Comparison of ENCODE assay signal across 8 cellular contexts in the genomic region with DNA sequence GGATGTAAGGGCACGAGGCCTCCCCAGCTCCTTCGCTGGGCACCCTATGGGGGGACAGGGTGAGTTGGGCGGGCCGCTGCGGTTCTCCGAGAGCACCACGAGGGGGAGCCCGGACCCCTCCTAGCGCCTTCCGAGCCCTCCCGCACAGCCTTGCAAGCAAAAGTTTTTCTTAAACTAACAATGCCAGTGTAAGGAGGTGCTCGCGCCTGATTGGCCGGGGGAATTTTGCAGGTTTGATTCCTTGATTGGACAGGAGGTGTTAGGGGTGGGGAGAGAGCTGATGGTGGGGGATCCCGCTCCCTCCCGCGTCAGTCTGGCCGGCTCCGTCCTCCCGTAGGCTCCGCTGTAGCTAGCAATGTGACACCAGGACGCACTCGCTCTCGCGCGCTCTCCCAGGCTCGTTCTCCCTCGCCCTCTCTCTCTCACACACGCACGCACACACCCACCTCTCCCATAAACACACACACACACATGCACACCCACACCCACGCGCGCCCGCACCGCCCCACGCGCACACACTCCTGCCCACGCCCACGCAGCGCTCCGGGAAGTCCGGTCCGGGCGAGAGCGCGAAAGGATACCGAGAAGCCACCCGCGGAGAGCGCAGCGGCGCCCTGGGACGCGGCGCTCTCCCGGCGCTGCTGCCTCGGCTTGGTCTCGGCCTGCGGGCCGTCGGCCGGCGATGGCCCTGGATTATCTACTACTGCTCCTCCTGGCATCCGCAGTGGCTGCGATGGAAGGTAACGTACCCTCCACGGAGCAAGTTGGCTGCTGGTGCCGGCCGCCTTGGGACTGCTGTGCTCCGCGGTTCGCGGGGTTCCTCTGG. TPM values are rescaled to one million over a fixed set of nuclear protein-coding genes. Genes with fewer than 3 reads are reported as not detected.
A peak's percentile ranks its signal among the peaks of the same experiment; 100 is the strongest.
DNase-seq lines count a peak whose midpoint lies in the region; ATAC-seq and TF ChIP-seq lines count a peak whose summit lies in the region.

A gene (plus strand): TSS at position 311 of the 826 bp plus-strand sequence.

- peak within 1 kb of the TSS; percentile 66; the same call in 1 of the 2 replicates for H3K4me3 ChIP-seq in GM08714 (ENCODE audit: low read length)
- peak within 1 kb of the TSS; percentile 68 for H3K4me3 ChIP-seq in H7 (ENCODE audit: insufficient read depth, low read depth, low read length)
- peak within 1 kb of the TSS; percentile 46 for H3K4me3 ChIP-seq in upper lobe of right lung

- H3K27ac ChIP-seq in RWPE1 = no peak within 1 kb of the TSS
- no peak within 1 kb of the TSS for H3K27ac ChIP-seq in upper lobe of right lung

- peak; percentile 89 for ATAC-seq in upper lobe of right lung

- H3K36me3 ChIP-seq in H7 (replicated peaks; ENCODE audit: control insufficient read depth, insufficient read depth, low read length) (no peaks in the 10 kb centered on the region), upper lobe of right lung (no peaks in the 10 kb centered on the region)

- H3K9me3 ChIP-seq in upper lobe of right lung = no peaks in the 10 kb centered on the region

- DNase-seq in H7 (peak; percentile 97), LHCN-M2 (ENCODE audit: low read depth) (peak; percentile 83), RWPE1 (ENCODE audit: low spot score) (peak; percentile 85), glomerular visceral epithelial cell (ENCODE audit: extremely low spot score) (peak; percentile 89), occipital lobe (lab: John Stamatoyannopoulos, UW) (peak; percentile 85), upper lobe of right lung (peak; percentile 86)
- peak; percentile 43 for DNase-seq in activated naive CD4-positive, alpha-beta T cell treated with anti-CD3 and anti-CD28 coated beads, Interleukin-2, amount 50 U/mL, for 16 hours

- POLR2A ChIA-PET in RWPE1 (lab: Yijun Ruan, JAX; ENCODE audit: low non-redundant PET) = no interaction called here

- H3K27me3 ChIP-seq in H7 (ENCODE audit: control insufficient read depth, insufficient read depth, low read length) (peaks cover 40% of the 10 kb centered on the region), upper lobe of right lung (peaks cover 35% of the 10 kb centered on the region)

- intact Hi-C loops in upper lobe of right lung (cut with DNase I) = no loop called here

- H3K4me1 ChIP-seq in upper lobe of right lung = peaks cover 19% of the 10 kb centered on the region

- TF ChIP-seq CTCF in RWPE1 (conservative IDR thresholded peaks at IDR 0.05; ENCODE audit: low read depth) = peak; percentile 85
- peak; percentile 85 for TF ChIP-seq CTCF in upper lobe of right lung (IDR thresholded peaks at IDR 0.05)

- CTCF ChIA-PET in RWPE1 (lab: Yijun Ruan, JAX) = interaction anchor here (0.5 to 2.0 kb wide), 33 partner anchors 8 to 1294 kb away, joined by 3 to 12 read pairs (median 3); no protein-coding TSS in a partner anchor

RNA-seq across cellular contexts. Expression of the gene that starts here (rescaled TPM):
- 0.48 and 3.3 TPM in 2 replicates for total RNA-seq in H7 (2014; rRNA removed; shearing (Covaris generic))
- total RNA-seq in LHCN-M2 (2014; rRNA removed) = 0.57 and 0.77 TPM in 2 replicates
- 2.5 TPM for polyA plus RNA-seq in LHCN-M2 (2012)
- 20.1 TPM for total RNA-seq in occipital lobe
- total RNA-seq in upper lobe of right lung = 1.6 TPM

Comparison
In these comparisons a context has a peak if more than half of its experiments do, and no peak if none do; other contexts are left out.
1. DNase-seq: peak in every context shown above with its lines; median percentile 97 in H7; 89 in glomerular visceral epithelial cell; 86 in upper lobe of right lung; 85 in RWPE1; 85 in occipital lobe; 83 in LHCN-M2; 43 in activated naive CD4-positive, alpha-beta T cell treated with anti-CD3 and anti-CD28 coated beads, Interleukin-2, amount 50 U/mL, for 16 hours.